Comparison of ENCODE assay signal across 6 cellular contexts in the genomic region with DNA sequence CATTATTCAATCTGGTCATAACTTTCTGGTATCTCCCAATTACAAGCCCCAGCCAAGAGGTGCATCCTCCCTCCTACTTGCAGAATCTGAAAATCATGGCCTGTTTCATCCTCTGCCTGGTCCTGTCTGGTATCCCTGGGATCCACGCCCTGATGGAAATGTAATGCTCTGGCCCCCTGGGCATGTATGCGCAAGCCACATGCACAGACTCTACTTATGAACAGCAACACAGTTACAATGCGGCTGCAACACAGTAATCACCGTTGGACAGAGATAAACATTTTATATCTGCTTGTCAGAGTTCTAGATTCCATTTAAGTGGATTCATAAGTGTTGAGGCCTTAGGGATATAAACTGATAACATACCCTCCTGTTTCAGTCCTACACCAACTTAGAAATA.
"Had no signal": no experiment of that assay in that cellular context is flagged by ENCODE, and none has a peak within 500 bp of the region (broad histone marks: within the 10 kb centered on the region; RNA-seq: fewer than 3 reads in every experiment).

No MANE protein-coding gene starts in this region.

- H3K27ac ChIP-seq: HL-60 had no signal

- H3K27ac Mint-ChIP-seq: IgD-negative memory B cell had no signal

- DNase-seq: IMR-90, KBM-7 had no signal

- H3K4me3 Mint-ChIP-seq: IgD-negative memory B cell had no signal

- H3K4me1 Mint-ChIP-seq: IgD-negative memory B cell had no signal

- H3K27me3 Mint-ChIP-seq: IgD-negative memory B cell had no signal

- ATAC-seq: HepG2, K562 had no signal

- H3K9me3 Mint-ChIP-seq: IgD-negative memory B cell had no signal

- H3K4me3 ChIP-seq: K562 had no signal
